8 cellular contexts compared by ENCODE assay signal in genomic region chr11:67352546-67353316, GRCh38. TPM values are rescaled to one million over a fixed set of nuclear protein-coding genes. Genes with fewer than 3 reads are reported as not detected.
DNase-seq lines count a peak whose midpoint lies in the region; ATAC-seq and TF ChIP-seq lines count a peak whose summit lies in the region.

No MANE protein-coding gene starts in this region.

- H3K27me3 ChIP-seq in RWPE2 (ENCODE audit: insufficient read depth, poor library complexity, severe bottlenecking): no peaks in the 10 kb centered on the region
- no peaks in the 10 kb centered on the region for H3K27me3 ChIP-seq in duodenal mucosa (ENCODE audit: control insufficient read depth in 1 of 2, insufficient read depth in 2 of 2, low read length in 2 of 2)
- no peaks in the 10 kb centered on the region for H3K27me3 ChIP-seq in mononuclear cell (ENCODE audit: insufficient read depth, low read length)
- H3K27me3 ChIP-seq in aorta (ENCODE audit: control insufficient read depth in 1 of 2, insufficient read depth in 2 of 2, low read length in 1 of 2): no peaks in the 10 kb centered on the region

- TF ChIP-seq CTCF in RWPE2 (IDR thresholded peaks at IDR 0.05; ENCODE audit: poor library complexity, severe bottlenecking): no peak

- DNase-seq in AG08396 (ENCODE audit: low spot score) (peak; percentile 33), RWPE2 (ENCODE audit: low spot score) (no peak), aorta (peak; percentile 79 to 83), GM19238 (ENCODE audit: insufficient read length, low spot score) (no peak)

- ATAC-seq in GM18511 (IDR thresholded peaks at IDR 0.05; ENCODE audit: unreplicated experiment): peak; percentile 13
- peak; percentile 4 for ATAC-seq in HG03159 (IDR thresholded peaks at IDR 0.05; ENCODE audit: unreplicated experiment)
- peak; percentile 5 for ATAC-seq in RWPE2 (ENCODE audit: low read depth)
- peak; percentile 1 for ATAC-seq in aorta (ENCODE audit: low FRiP score)

- peak overlapping the region; percentile 90 to 96 for H3K9ac ChIP-seq in duodenal mucosa (ENCODE audit: low read depth in 1 of 2, low read length in 2 of 2)

- peak overlapping the region; percentile 70 for H3K4me3 ChIP-seq in RWPE2 (ENCODE audit: severe bottlenecking)
- H3K4me3 ChIP-seq in duodenal mucosa (ENCODE audit: low read depth in 1 of 2, low read length in 2 of 2): peak overlapping the region; percentile 76 to 82
- H3K4me3 ChIP-seq in mononuclear cell (ENCODE audit: low read length): peak overlapping the region; percentile 71
- peak overlapping the region; percentile 36 to 37 for H3K4me3 ChIP-seq in aorta (ENCODE audit: low read length in 2 of 2)

- H3K4me1 ChIP-seq in RWPE2 (ENCODE audit: insufficient read depth, poor library complexity, severe bottlenecking) (peaks cover 35% of the 10 kb centered on the region), duodenal mucosa (ENCODE audit: control insufficient read depth in 1 of 2, insufficient read depth in 2 of 2, low read length in 2 of 2) (peaks cover 61 to 74% of the 10 kb centered on the region in 2 donors), mononuclear cell (ENCODE audit: insufficient read depth, low read length) (peaks cover 74% of the 10 kb centered on the region), aorta (ENCODE audit: control insufficient read depth in 1 of 2, insufficient read depth in 2 of 2, low read length in 2 of 2) (peaks cover 6 to 10% of the 10 kb centered on the region in 2 donors)

- intact Hi-C loops in aorta (cut with DNase I): loop anchor here in 1 of 2 donors (5.0 kb wide), 1 partner anchor 155 kb away; the partner anchor contains the start of genes CDK2AP2 and PITPNM1

- H3K36me3 ChIP-seq in RWPE2 (ENCODE audit: low read depth) (peaks cover 4% of the 10 kb centered on the region; the same call in 1 of the 2 replicates), duodenal mucosa (ENCODE audit: control insufficient read depth in 1 of 2, insufficient read depth in 2 of 2, low read length in 2 of 2) (no peaks in the 10 kb centered on the region), aorta (ENCODE audit: control insufficient read depth in 1 of 2, insufficient read depth in 2 of 2, low read length in 1 of 2) (no peaks in the 10 kb centered on the region)

- 10 to 13% methylated on average over 21 to 25 of the region's 25 CpGs for WGBS in aorta, 2 donors

- H3K27ac ChIP-seq in RWPE2 (ENCODE audit: poor library complexity, severe bottlenecking): peak overlapping the region; percentile 95
- peak overlapping the region; percentile 99 for H3K27ac ChIP-seq in duodenal mucosa (ENCODE audit: low read depth, low read length)
- H3K27ac ChIP-seq in aorta (ENCODE audit: low read depth in 1 of 2, low read length in 2 of 2): peak overlapping the region; percentile 61 to 89

- no peaks in the 10 kb centered on the region for H3K9me3 ChIP-seq in RWPE2 (ENCODE audit: severe bottlenecking)
- no peaks in the 10 kb centered on the region for H3K9me3 ChIP-seq in duodenal mucosa (ENCODE audit: control insufficient read depth in 1 of 2, low read length in 2 of 2)
- H3K9me3 ChIP-seq in mononuclear cell (ENCODE audit: low read depth, low read length): no peaks in the 10 kb centered on the region
- H3K9me3 ChIP-seq in aorta (ENCODE audit: control insufficient read depth, low read length): no peaks in the 10 kb centered on the region

RNA-seq across cellular contexts. Expression of gene POLD4, which starts 0.6 kb away (rescaled TPM):
- total RNA-seq in mononuclear cell (33.9 TPM), aorta (10 to 100 TPM; 82.7 to 85.1 TPM)
- 100 to 1,000 TPM; 175 to 338 TPM for polyA plus RNA-seq in aorta

RNA-seq across cellular contexts. Expression of gene CLCF1, which starts 20.7 kb away (rescaled TPM):
- total RNA-seq in mononuclear cell: 11.0 TPM
- 10 to 100 TPM in 1 of 2 donors, 1 to 10 TPM in 1; 7.7 to 12.0 TPM for total RNA-seq in aorta
- 10 to 100 TPM in 1 of 2 donors, 1 to 10 TPM in 1; 2.6 to 19.5 TPM for polyA plus RNA-seq in aorta

RNA-seq across cellular contexts. Expression of gene RAD9A, which starts 39.1 kb away (rescaled TPM):
- total RNA-seq in mononuclear cell: 7.8 TPM
- total RNA-seq in aorta: 10 to 100 TPM; 14.6 to 25.1 TPM
- polyA plus RNA-seq in aorta: 10 to 100 TPM in 1 of 2 donors, 1 to 10 TPM in 1; 8.8 to 56.2 TPM

RNA-seq across cellular contexts. Expression of gene PPP1CA, which starts 48.9 kb away (rescaled TPM):
- total RNA-seq in mononuclear cell (126 TPM), aorta (10 to 100 TPM; 61.7 to 64.8 TPM)
- 10 to 100 TPM; 79.6 to 92.0 TPM for polyA plus RNA-seq in aorta

RNA-seq across cellular contexts. Expression of gene SSH3, which starts 49.4 kb away (rescaled TPM):
- total RNA-seq in mononuclear cell: 4.6 TPM
- total RNA-seq in aorta: 10 to 100 TPM; 27.3 to 37.0 TPM
- 10 to 100 TPM; 13.3 to 24.1 TPM for polyA plus RNA-seq in aorta

Comparison
In these comparisons a context has a peak if more than half of its experiments do, and no peak if none do; other contexts are left out.
1. DNase-seq: peak in AG08396 (single experiment) and aorta (2 of 2); none in RWPE2 (single experiment) and GM19238 (single experiment).
2. Peak in every context shown above with its lines, with median percentiles within 50 percentile points of each other: ATAC-seq, H3K27ac ChIP-seq and H3K4me3 ChIP-seq.